In genomic region chr18:58572181-58572580, GRCh38 we compare ENCODE assay signal across 14 cellular contexts. TPM values are rescaled to one million over a fixed set of nuclear protein-coding genes. Genes with fewer than 3 reads are reported as not detected.
DNase-seq lines count a peak whose midpoint lies in the region; ATAC-seq and TF ChIP-seq lines count a peak whose summit lies in the region.
"Had no signal": no experiment of that assay in that cellular context is flagged by ENCODE, and none has a peak within 500 bp of the region (broad histone marks: within the 10 kb centered on the region; RNA-seq: fewer than 3 reads in every experiment).

No MANE protein-coding gene starts in this region.

- peak; percentile 94 for DNase-seq in MCF 10A (ENCODE audit: unreplicated experiment)
- no peak for DNase-seq in breast epithelium (ENCODE audit: low spot score in 2 of 2)
- DNase-seq in SK-N-SH, result no peak
- peak; percentile 96 for DNase-seq in fibroblast of the conjunctiva (ENCODE audit: low read depth)
- DNase-seq in heart left ventricle, result no peak
- DNase-seq in activated naive CD8-positive, alpha-beta T cell treated with anti-CD3 and anti-CD28 coated beads, Interleukin-2, amount 50 U/mL, for 24 hours, result no peak
- DNase-seq in NCI-H2171 (lab: John Stamatoyannopoulos, UW), result no peak
- DNase-seq: activated CD4-positive, alpha-beta T cell treated with anti-CD3 and anti-CD28 coated beads, Interleukin-2, amount 10 ng/mL, durations not matched to agents 24 days and 14 days; activated gamma-delta T cell; effector memory CD4-positive, alpha-beta T cell; GF-D8; naive B cell; NCI-H510A treated with DMSO at 0.1 percent for 48 hours had no signal

- H3K4me3 ChIP-seq in breast epithelium (no peak overlapping the region), SK-N-SH (ENCODE audit: low read depth in 2 of 2, low read length in 1 of 2) (no peak overlapping the region), heart left ventricle (no peak overlapping the region)

- H3K27ac ChIP-seq in breast epithelium, result no peak overlapping the region
- H3K27ac ChIP-seq in SK-N-SH (ENCODE audit: low read depth in 2 of 2, low read length in 1 of 2), result peak overlapping the region in 1 of 2 experiments; percentile 81; a peak in 2 of 4 replicates
- H3K27ac ChIP-seq in heart left ventricle, result peak overlapping the region in 2 of 12 donors; percentile 8 to 27

- H3K27me3 Mint-ChIP-seq in MCF 10A (ENCODE audit: insufficient read depth, unreplicated experiment), result no peaks in the 10 kb centered on the region
- H3K27me3 Mint-ChIP-seq in activated naive CD8-positive, alpha-beta T cell treated with anti-CD3 and anti-CD28 coated beads, Interleukin-2, amount 50 U/mL, for 24 hours, result no peaks in the 10 kb centered on the region
- H3K27me3 Mint-ChIP-seq: naive B cell had no signal

- no peak for ATAC-seq in HG03571 (IDR thresholded peaks at IDR 0.05; ENCODE audit: unreplicated experiment)
- no peak for ATAC-seq in heart left ventricle
- no peak for ATAC-seq in activated naive CD8-positive, alpha-beta T cell treated with anti-CD3 and anti-CD28 coated beads, Interleukin-2, amount 50 U/mL, for 24 hours

- no peaks in the 10 kb centered on the region for H3K36me3 Mint-ChIP-seq in MCF 10A (ENCODE audit: insufficient read depth, unreplicated experiment)
- no peaks in the 10 kb centered on the region for H3K36me3 Mint-ChIP-seq in activated naive CD8-positive, alpha-beta T cell treated with anti-CD3 and anti-CD28 coated beads, Interleukin-2, amount 50 U/mL, for 24 hours (ENCODE audit: low read depth)
- H3K36me3 Mint-ChIP-seq: naive B cell had no signal

- no peak for TF ChIP-seq RAD21 in SK-N-SH (IDR thresholded peaks at IDR 0.05; ENCODE audit: low read length)

- H3K9ac ChIP-seq in SK-N-SH, result no peak overlapping the region

- POLR2A ChIA-PET in MCF 10A (lab: Yijun Ruan, JAX) (interaction anchor here (1.1 kb wide), 1 partner anchor 24 kb away, joined by 4 read pairs; no protein-coding TSS in a partner anchor), SK-N-SH (lab: Yijun Ruan, JAX) (no interaction called here)

- no peak for TF ChIP-seq EP300 in SK-N-SH (IDR thresholded peaks at IDR 0.05; ENCODE audit: borderline replicate concordance in 1 of 2, low read depth in 1 of 2, low read length in 1 of 2)

- BruUV-seq in MCF 10A (replicated peaks; lab: Mats Ljungman, UMichigan), result no TSS peak

- no peaks in the 10 kb centered on the region for H3K9me2 ChIP-seq in SK-N-SH

- peaks cover 18% of the 10 kb centered on the region for H3K4me1 Mint-ChIP-seq in MCF 10A (ENCODE audit: insufficient read depth, unreplicated experiment)
- peaks cover 11% of the 10 kb centered on the region for H3K4me1 Mint-ChIP-seq in activated naive CD8-positive, alpha-beta T cell treated with anti-CD3 and anti-CD28 coated beads, Interleukin-2, amount 50 U/mL, for 24 hours

- no peaks in the 10 kb centered on the region for H3K9me3 Mint-ChIP-seq in MCF 10A (ENCODE audit: unreplicated experiment)
- no peaks in the 10 kb centered on the region for H3K9me3 Mint-ChIP-seq in activated naive CD8-positive, alpha-beta T cell treated with anti-CD3 and anti-CD28 coated beads, Interleukin-2, amount 50 U/mL, for 24 hours

- CTCF ChIA-PET in MCF 10A (lab: Yijun Ruan, JAX) (interaction anchor here (0.6 to 1.0 kb wide), 2 partner anchors 192 to 913 kb away, joined by 4 read pairs; no protein-coding TSS in a partner anchor), SK-N-SH (lab: Yijun Ruan, JAX) (interaction anchor here (1.0 kb wide), 1 partner anchor 26 kb away, joined by 4 read pairs; no protein-coding TSS in a partner anchor)

- H3K27me3 ChIP-seq in breast epithelium (no peaks in the 10 kb centered on the region), SK-N-SH (ENCODE audit: insufficient read depth) (no peaks in the 10 kb centered on the region), heart left ventricle (no peaks in the 10 kb centered on the region)

- H3K79me2 ChIP-seq in SK-N-SH (ENCODE audit: insufficient read depth), result peaks cover 67% of the 10 kb centered on the region

- TF ChIP-seq CTCF in MCF 10A (IDR thresholded peaks at IDR 0.05; ENCODE audit: unreplicated experiment) (no peak), breast epithelium (IDR thresholded peaks at IDR 0.05) (no peak), SK-N-SH (IDR thresholded peaks at IDR 0.05) (no peak), heart left ventricle (IDR thresholded peaks at IDR 0.05) (no peak)

- intact Hi-C loops in MCF 10A (cut with micrococcal nuclease) (no loop called here), breast epithelium (cut with DNase I; ENCODE audit: low total_unique reads) (loop anchor here (5.0 kb wide), 1 partner anchor 235 kb away; no protein-coding TSS in a partner anchor), heart left ventricle (cut with DNase I) (no loop called here)

- H3K4me1 ChIP-seq in breast epithelium, result no peaks in the 10 kb centered on the region
- peaks cover 9 to 12% of the 10 kb centered on the region in 2 experiments for H3K4me1 ChIP-seq in SK-N-SH (ENCODE audit: control insufficient read depth in 1 of 2, insufficient read depth in 2 of 2, low read depth in 1 of 2, low read length in 1 of 2)
- H3K4me1 ChIP-seq in heart left ventricle, result peaks cover 0 to 41% (median 7%) of the 10 kb centered on the region in 12 donors

- H3K4me3 Mint-ChIP-seq in MCF 10A (ENCODE audit: unreplicated experiment), result no peak overlapping the region
- H3K4me3 Mint-ChIP-seq in activated naive CD8-positive, alpha-beta T cell treated with anti-CD3 and anti-CD28 coated beads, Interleukin-2, amount 50 U/mL, for 24 hours, result no peak overlapping the region
- H3K4me3 Mint-ChIP-seq: activated CD4-positive, alpha-beta T cell treated with anti-CD3 and anti-CD28 coated beads, Interleukin-2, amount 10 ng/mL, durations not matched to agents 24 days and 14 days; naive B cell had no signal

- WGBS in SK-N-SH (ENCODE audit: low lambda C conversion rate), result 32% methylated on average over 3 of the region's 3 CpGs
- 57 to 61% (median 60%) methylated on average over 3 of the region's 3 CpGs for WGBS in heart left ventricle, 4 donors

- H3K27ac Mint-ChIP-seq in MCF 10A (ENCODE audit: low read depth, unreplicated experiment), result no peak overlapping the region
- H3K27ac Mint-ChIP-seq in activated naive CD8-positive, alpha-beta T cell treated with anti-CD3 and anti-CD28 coated beads, Interleukin-2, amount 50 U/mL, for 24 hours, result no peak overlapping the region
- H3K27ac Mint-ChIP-seq: activated CD4-positive, alpha-beta T cell treated with anti-CD3 and anti-CD28 coated beads, Interleukin-2, amount 10 ng/mL, durations not matched to agents 24 days and 14 days; naive B cell had no signal

- TF ChIP-seq POLR2A in breast epithelium (IDR thresholded peaks at IDR 0.05) (no peak), heart left ventricle (IDR thresholded peaks at IDR 0.05) (no peak)

- peaks cover 23% of the 10 kb centered on the region for H3F3A ChIP-seq in SK-N-SH (replicated peaks; ENCODE audit: insufficient read depth)

- H3K9me3 ChIP-seq in breast epithelium (no peaks in the 10 kb centered on the region), SK-N-SH (no peaks in the 10 kb centered on the region), heart left ventricle (no peaks in the 10 kb centered on the region)

- H3K4me2 ChIP-seq in SK-N-SH, result no peak overlapping the region

- H3K36me3 ChIP-seq in breast epithelium, result no peaks in the 10 kb centered on the region
- H3K36me3 ChIP-seq in SK-N-SH (replicated peaks in 1 of 2; ENCODE audit: control insufficient read depth in 1 of 2, insufficient read depth in 2 of 2, low read length in 1 of 2), result peaks cover 0 to 3% of the 10 kb centered on the region in 2 experiments
- H3K36me3 ChIP-seq in heart left ventricle, result no peaks in the 10 kb centered on the region

- no peak overlapping the region for H2AFZ ChIP-seq in SK-N-SH (ENCODE audit: low read depth)

- H4K20me1 ChIP-seq in SK-N-SH (ENCODE audit: insufficient read depth), result no peaks in the 10 kb centered on the region

TF ChIP-seq in SK-N-SH, 30 proteins besides CTCF, POLR2A, EP300 and RAD21 (continues in another document):
- TF ChIP-seq MAX (IDR thresholded peaks at IDR 0.05; ENCODE audit: low read depth), result no peak
- TF ChIP-seq FOSL2 (IDR thresholded peaks at IDR 0.05; ENCODE audit: borderline replicate concordance, low read depth), result peak; percentile 93
- 0 out of 2 replicates have a peak, but pooled peaks have one; percentile 34 for TF ChIP-seq TEAD4 (IDR thresholded peaks at IDR 0.05; ENCODE audit: borderline replicate concordance, insufficient read depth)
- TF ChIP-seq JUND (IDR thresholded peaks at IDR 0.05), result peak; percentile 88
- TF ChIP-seq IRF3 (IDR thresholded peaks at IDR 0.05; ENCODE audit: low read depth, low read length), result no peak

RNA-seq across cellular contexts. Expression of gene ALPK2, which starts 56.7 kb away (rescaled TPM):
- total RNA-seq in MCF 10A (2022) (0.16 and 0.37 TPM in 2 replicates), breast epithelium (1 to 10 TPM in 1 of 3 donors, under 1 TPM in 2; under 0.01 to 1.8 (median 0.29) TPM), heart left ventricle (100 to 1,000 TPM in 8 of 9 donors, 10 to 100 TPM in 1; 99.7 to 224 (median 159) TPM)
- polyA plus RNA-seq in SK-N-SH (2012; rRNA removed) (8.9 and 17.5 TPM in 2 replicates), heart left ventricle (10 to 100 TPM; 13.2 to 31.5 TPM)
- 5.1 and 5.2 TPM in 2 replicates for polyA plus RNA-seq in SK-N-SH (2012; cell fraction: cytosol; rRNA removed)
- 34.0 and 60.6 TPM in 2 replicates for polyA plus RNA-seq in SK-N-SH (2012; cell fraction: nucleus; rRNA removed)

Comparison
In these comparisons a context has a peak if more than half of its experiments do, and no peak if none do; other contexts are left out.
1. DNase-seq: peak in MCF 10A (single experiment) and fibroblast of the conjunctiva (single experiment); none in breast epithelium (0 of 2), SK-N-SH (single experiment), heart left ventricle (0 of 5), activated naive CD8-positive, alpha-beta T cell treated with anti-CD3 and anti-CD28 coated beads, Interleukin-2, amount 50 U/mL, for 24 hours (single experiment) and NCI-H2171 (single experiment).
2. RNA of gene ALPK2, which starts 56.7 kb away (total RNA-seq): 99.7 to 224 TPM in heart left ventricle; under 0.01 to 1.8 TPM in breast epithelium and 0.16 to 0.37 TPM in MCF 10A; every median in the first group is over 10 times any median in the second.